ENCODE assay signal across 9 cellular contexts in the genomic region with DNA sequence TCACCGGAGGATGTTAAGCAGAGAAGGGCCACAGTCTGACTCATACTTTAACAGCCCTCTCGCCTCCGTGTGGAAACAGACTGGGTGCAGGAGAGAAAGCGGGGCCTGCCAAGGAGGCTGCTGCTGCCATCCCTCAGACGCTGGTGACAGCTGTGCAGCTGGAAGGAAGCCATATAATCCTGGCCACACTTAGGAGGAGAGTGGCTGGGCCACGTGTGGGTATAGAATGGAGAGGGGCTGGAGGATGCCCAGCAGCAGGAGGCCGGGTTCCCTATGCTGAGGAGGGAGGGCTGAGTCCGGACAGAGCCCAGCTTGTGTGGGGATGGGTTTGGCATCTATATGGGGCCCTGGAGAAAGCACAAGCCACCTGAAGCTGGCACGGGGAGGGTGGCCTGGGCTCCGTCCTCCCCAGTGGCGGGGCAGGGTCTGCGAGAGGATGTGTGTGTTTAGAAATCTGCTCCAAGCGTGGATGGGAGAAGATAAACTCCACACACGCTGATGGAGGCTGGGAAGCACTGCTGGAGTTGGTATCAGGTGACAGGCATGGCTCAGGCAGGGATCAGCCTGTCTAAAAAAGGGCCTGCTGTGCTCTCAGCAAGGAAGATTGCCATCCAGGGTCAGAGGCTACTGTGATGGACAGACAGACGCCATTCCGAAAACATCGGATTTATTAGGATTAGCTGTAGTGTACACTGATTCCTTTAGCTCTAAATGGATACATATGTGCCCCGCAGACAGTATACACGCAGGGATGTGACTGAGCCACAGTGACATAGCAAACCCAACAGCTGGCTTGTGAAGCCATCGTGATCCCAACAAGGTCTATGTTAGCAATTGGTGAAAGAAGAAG. TPM values are rescaled to one million over a fixed set of nuclear protein-coding genes. Genes with fewer than 3 reads are reported as not detected.
A peak's percentile ranks its signal among the peaks of the same experiment; 100 is the strongest.
DNase-seq lines count a peak whose midpoint lies in the region; ATAC-seq and TF ChIP-seq lines count a peak whose summit lies in the region.
"Had no signal": no experiment of that assay in that cellular context is flagged by ENCODE, and none has a peak within 500 bp of the region (broad histone marks: within the 10 kb centered on the region; RNA-seq: fewer than 3 reads in every experiment).

No MANE protein-coding gene starts in this region.

- no peak overlapping the region for H3T11ph ChIP-seq in H9 (ENCODE audit: low read length)

- no peak overlapping the region for H3K4me2 ChIP-seq in H9 (ENCODE audit: insufficient read depth, insufficient read length, low read length)
- H3K4me2 ChIP-seq in PC-9: no peak overlapping the region

- H3K9ac ChIP-seq in H9 (ENCODE audit: extremely low read depth, insufficient read length, low read length): no peak overlapping the region
- H3K9ac ChIP-seq in NT2/D1 (ENCODE audit: insufficient read length, low read depth): peak overlapping the region; percentile 11

- H2BK120ac ChIP-seq in H9 (ENCODE audit: low read depth, low read length, poor library complexity, severe bottlenecking): no peak overlapping the region

- H3K79me2 ChIP-seq in H9 (ENCODE audit: insufficient read depth, low read length) (no peaks in the 10 kb centered on the region), PC-9 (ENCODE audit: low read depth) (no peaks in the 10 kb centered on the region)

- DNase-seq in H9: peak; percentile 22
- no peak for DNase-seq in NT2/D1 (ENCODE audit: low read depth, low spot score)
- DNase-seq in Right ventricle myocardium superior: peak; percentile 48
- DNase-seq in sigmoid colon: peak; percentile 90
- DNase-seq in PC-9: no peak
- no peak for DNase-seq in prostate gland (ENCODE audit: low spot score)
- DNase-seq in stimulated activated naive CD4-positive, alpha-beta T cell (lab: John Stamatoyannopoulos, UW): no peak
- DNase-seq: effector memory CD8-positive, alpha-beta T cell had no signal

- H3K9me3 ChIP-seq in H9 (ENCODE audit: control insufficient read depth, low read depth, low read length) (no peaks in the 10 kb centered on the region), NT2/D1 (ENCODE audit: insufficient read depth, low read length) (no peaks in the 10 kb centered on the region), sigmoid colon (no peaks in the 10 kb centered on the region), PC-9 (ENCODE audit: insufficient read depth, low read depth) (no peaks in the 10 kb centered on the region), prostate gland (no peaks in the 10 kb centered on the region)

- no peak overlapping the region for H3K4ac ChIP-seq in H9 (ENCODE audit: low read depth, low read length)

- peak; percentile 56 for ATAC-seq in Right ventricle myocardium superior (ENCODE audit: poor library complexity)
- ATAC-seq in stimulated activated memory B cell treated with anti-CD40 and anti-IgM and Interleukin-4, amounts not matched to agents 10 μg/mL and 1 μg/mL and 100 μg/mL, for 72 hours: no peak
- ATAC-seq: effector memory CD8-positive, alpha-beta T cell had no signal

- H3K27me3 ChIP-seq in H9 (ENCODE audit: insufficient read depth, low read length) (no peaks in the 10 kb centered on the region; the same call in 1 of the 2 replicates), NT2/D1 (ENCODE audit: insufficient read depth, insufficient read length) (no peaks in the 10 kb centered on the region), sigmoid colon (no peaks in the 10 kb centered on the region), PC-9 (ENCODE audit: insufficient read depth, low read depth) (no peaks in the 10 kb centered on the region), prostate gland (replicated peaks; ENCODE audit: insufficient read depth) (no peaks in the 10 kb centered on the region)

- no peak overlapping the region for H3K23ac ChIP-seq in H9 (ENCODE audit: insufficient read length, low read depth, low read length)

- no peak overlapping the region for H3K14ac ChIP-seq in H9 (ENCODE audit: insufficient read depth, low read length)

- TF ChIP-seq POLR2A in sigmoid colon (IDR thresholded peaks at IDR 0.05): no peak
- no peak for TF ChIP-seq POLR2A in prostate gland (IDR thresholded peaks at IDR 0.05)

- H2BK12ac ChIP-seq in H9 (ENCODE audit: insufficient read length, low read depth, low read length): no peak overlapping the region

- H3K79me1 ChIP-seq in H9 (ENCODE audit: insufficient read depth, low read depth, low read length, poor library complexity, severe bottlenecking): no peaks in the 10 kb centered on the region

- TF ChIP-seq CTCF in H9 (conservative IDR thresholded peaks at IDR 0.05) (no peak), sigmoid colon (IDR thresholded peaks at IDR 0.05) (no peak), PC-9 (conservative IDR thresholded peaks at IDR 0.05) (no peak), prostate gland (IDR thresholded peaks at IDR 0.05) (no peak)

- CTCF ChIA-PET in PC-9 (lab: Charles Lee): no interaction called here

- WGBS in H9 (ENCODE audit: extremely low coverage, insufficient read length, low lambda C conversion rate): no CpG with 5 or more reads among the region's 20 CpGs
- WGBS in sigmoid colon, 2 donors: 77 to 81% methylated on average over 20 of the region's 20 CpGs
- 53% methylated on average over 20 of the region's 20 CpGs for WGBS in prostate gland

- intact Hi-C loops in Right ventricle myocardium superior (cut with DNase I) (no loop called here), sigmoid colon (cut with DNase I) (loop anchor here (2.0 to 10.0 kb wide), 2 partner anchors 134 to 226 kb away; partner anchors contain the start of genes KBTBD12 and MGLL), PC-9 (cut with micrococcal nuclease; ENCODE audit: unreplicated experiment) (no loop called here), prostate gland (cut with DNase I) (no loop called here)

- peak overlapping the region in 1 of 2 experiments; percentile 42; a peak in 1 of 5 replicates for H3K4me3 Mint-ChIP-seq in H9
- H3K4me3 Mint-ChIP-seq in stimulated activated memory B cell treated with anti-CD40 and anti-IgM and Interleukin-4, amounts not matched to agents 10 μg/mL and 1 μg/mL and 100 μg/mL, for 72 hours: no peak overlapping the region
- H3K4me3 Mint-ChIP-seq: effector memory CD8-positive, alpha-beta T cell had no signal

- H4K20me1 ChIP-seq in H9 (ENCODE audit: control insufficient read depth, insufficient read depth, insufficient read length) (no peaks in the 10 kb centered on the region), PC-9 (ENCODE audit: insufficient read depth) (no peaks in the 10 kb centered on the region)

- no peak overlapping the region for H3K18ac ChIP-seq in H9 (ENCODE audit: insufficient read length, low read depth, low read length)

- H3F3A ChIP-seq in PC-9 (ENCODE audit: insufficient read depth, low read depth): peaks cover 20% of the 10 kb centered on the region

- H3K9me2 ChIP-seq in PC-9 (ENCODE audit: insufficient read depth): no peaks in the 10 kb centered on the region

- H3K36me3 Mint-ChIP-seq in H9 (ENCODE audit: insufficient read depth in 1 of 3, low read depth in 3 of 3): no peaks in the 10 kb centered on the region
- H3K36me3 Mint-ChIP-seq in stimulated activated memory B cell treated with anti-CD40 and anti-IgM and Interleukin-4, amounts not matched to agents 10 μg/mL and 1 μg/mL and 100 μg/mL, for 72 hours: peaks cover 22% of the 10 kb centered on the region

- H3K4me1 Mint-ChIP-seq in H9: peaks cover 10 to 11% of the 10 kb centered on the region in 2 experiments
- peaks cover 22% of the 10 kb centered on the region for H3K4me1 Mint-ChIP-seq in stimulated activated memory B cell treated with anti-CD40 and anti-IgM and Interleukin-4, amounts not matched to agents 10 μg/mL and 1 μg/mL and 100 μg/mL, for 72 hours

- POLR2A ChIA-PET in PC-9 (lab: Charles Lee; ENCODE audit: unreplicated experiment): interaction anchor here (1.1 kb wide), 1 partner anchor 8 kb away, joined by 5 read pairs; no protein-coding TSS in a partner anchor

- H2BK15ac ChIP-seq in H9 (ENCODE audit: low read depth, low read length): no peak overlapping the region

- H2AK5ac ChIP-seq in H9 (ENCODE audit: insufficient read length, low read length): no peak overlapping the region

- no peak overlapping the region for H4K5ac ChIP-seq in H9 (ENCODE audit: insufficient read length, low read depth, low read length)

- H2BK5ac ChIP-seq in H9 (ENCODE audit: insufficient read length, low read length): no peak overlapping the region

- H3K4me3 ChIP-seq in NT2/D1 (ENCODE audit: insufficient read length, low read depth) (no peak overlapping the region), sigmoid colon (no peak overlapping the region), PC-9 (no peak overlapping the region), prostate gland (no peak overlapping the region)

- no peaks in the 10 kb centered on the region for H3K9me3 Mint-ChIP-seq in H9
- no peaks in the 10 kb centered on the region for H3K9me3 Mint-ChIP-seq in stimulated activated memory B cell treated with anti-CD40 and anti-IgM and Interleukin-4, amounts not matched to agents 10 μg/mL and 1 μg/mL and 100 μg/mL, for 72 hours
- H3K9me3 Mint-ChIP-seq: effector memory CD8-positive, alpha-beta T cell had no signal

- no peak overlapping the region for H3K56ac ChIP-seq in H9 (ENCODE audit: insufficient read length, low read depth, low read length)

- H3K23me2 ChIP-seq in H9 (ENCODE audit: insufficient read length, low read depth, low read length, poor library complexity, severe bottlenecking): no peaks in the 10 kb centered on the region

- H3K36me3 ChIP-seq in NT2/D1 (ENCODE audit: insufficient read depth, insufficient read length, low read length) (no peaks in the 10 kb centered on the region), sigmoid colon (peaks cover 0 to 17% (median 3%) of the 10 kb centered on the region in 4 donors), PC-9 (ENCODE audit: low read depth) (no peaks in the 10 kb centered on the region), prostate gland (no peaks in the 10 kb centered on the region)

- no peak overlapping the region for H4K8ac ChIP-seq in H9 (replicated peaks; ENCODE audit: insufficient read length, low read depth, low read length)

- no peak overlapping the region for H2BK20ac ChIP-seq in H9 (ENCODE audit: low read depth, low read length, poor library complexity, severe bottlenecking)

- H3K4me1 ChIP-seq in H9 (ENCODE audit: insufficient read depth, low read length) (no peaks in the 10 kb centered on the region; the same call in 1 of the 2 replicates), NT2/D1 (ENCODE audit: insufficient read depth, insufficient read length) (peaks cover 28% of the 10 kb centered on the region), sigmoid colon (peaks cover 0 to 39% (median 36%) of the 10 kb centered on the region in 4 donors), PC-9 (replicated peaks; ENCODE audit: insufficient read depth) (peaks cover 23% of the 10 kb centered on the region), prostate gland (replicated peaks) (peaks cover 5% of the 10 kb centered on the region)

- no peak overlapping the region for H4K91ac ChIP-seq in H9 (ENCODE audit: insufficient read length, low read depth, low read length)

- H3K27ac ChIP-seq in H9 (ENCODE audit: insufficient read length, low read depth, low read length): no peak overlapping the region
- H3K27ac ChIP-seq in sigmoid colon: peak overlapping the region; percentile 74 to 86 (median 82)
- H3K27ac ChIP-seq in PC-9: no peak overlapping the region
- peak overlapping the region in 1 of 2 donors; percentile 4 for H3K27ac ChIP-seq in prostate gland

- peak overlapping the region in 1 of 3 experiments; percentile 12; a peak in 2 of 7 replicates for H3K27ac Mint-ChIP-seq in H9
- no peak overlapping the region for H3K27ac Mint-ChIP-seq in stimulated activated memory B cell treated with anti-CD40 and anti-IgM and Interleukin-4, amounts not matched to agents 10 μg/mL and 1 μg/mL and 100 μg/mL, for 72 hours
- H3K27ac Mint-ChIP-seq: effector memory CD8-positive, alpha-beta T cell had no signal

- BruUV-seq in PC-9 (replicated peaks; lab: Mats Ljungman, UMichigan): no TSS peak

- peak in 1 of 4 donors; percentile 48 for TF ChIP-seq EP300 in sigmoid colon (IDR thresholded peaks at IDR 0.05)

- H2AFZ ChIP-seq in H9 (ENCODE audit: low read length): no peak overlapping the region
- no peak overlapping the region for H2AFZ ChIP-seq in PC-9

- H3K27me3 Mint-ChIP-seq in H9 (ENCODE audit: low read depth): no peaks in the 10 kb centered on the region; the same call in 1 of the 2 replicates
- H3K27me3 Mint-ChIP-seq in stimulated activated memory B cell treated with anti-CD40 and anti-IgM and Interleukin-4, amounts not matched to agents 10 μg/mL and 1 μg/mL and 100 μg/mL, for 72 hours: no peaks in the 10 kb centered on the region

RNA-seq across cellular contexts. Expression of gene ABTB1, which starts 15.9 kb away (rescaled TPM):
- 3.9 and 6.2 TPM in 2 replicates for total RNA-seq in H9 (2021)
- total RNA-seq in Right ventricle myocardium superior: 33.0 TPM
- total RNA-seq in sigmoid colon: 10 to 100 TPM; 33.5 to 75.3 (median 49.1) TPM
- polyA plus RNA-seq in sigmoid colon: 10 to 100 TPM; 18.0 to 36.5 (median 24.6) TPM
- total RNA-seq in PC-9 (2021): 39.1 and 57.1 TPM in 2 replicates
- total RNA-seq in prostate gland: 10 to 100 TPM; 33.4 to 60.2 TPM

RNA-seq across cellular contexts. Expression of gene PODXL2, which starts 59.7 kb away (rescaled TPM):
- total RNA-seq in H9 (2021) (24.6 and 24.8 TPM in 2 replicates), Right ventricle myocardium superior (0.94 TPM), sigmoid colon (1 to 10 TPM; 2.0 to 4.3 (median 2.4) TPM), PC-9 (2021) (11.9 and 12.1 TPM in 2 replicates), prostate gland (10 to 100 TPM; 63.9 to 73.7 TPM)
- polyA plus RNA-seq in sigmoid colon: 10 to 100 TPM in 1 of 3 donors, 1 to 10 TPM in 2; 2.5 to 16.7 (median 3.0) TPM

Comparison
In these comparisons a context has a peak if more than half of its experiments do, and no peak if none do; other contexts are left out.
1. DNase-seq: peak in H9 (single experiment), Right ventricle myocardium superior (single experiment) and sigmoid colon (single experiment); none in NT2/D1 (single experiment), PC-9 (0 of 2), prostate gland (single experiment) and stimulated activated naive CD4-positive, alpha-beta T cell (0 of 6).
2. H3K27ac ChIP-seq: peak in sigmoid colon (4 of 4); none in H9 (single experiment) and PC-9 (single experiment).